Comparison of ENCODE assay signal across 19 cellular contexts in the genomic region with DNA sequence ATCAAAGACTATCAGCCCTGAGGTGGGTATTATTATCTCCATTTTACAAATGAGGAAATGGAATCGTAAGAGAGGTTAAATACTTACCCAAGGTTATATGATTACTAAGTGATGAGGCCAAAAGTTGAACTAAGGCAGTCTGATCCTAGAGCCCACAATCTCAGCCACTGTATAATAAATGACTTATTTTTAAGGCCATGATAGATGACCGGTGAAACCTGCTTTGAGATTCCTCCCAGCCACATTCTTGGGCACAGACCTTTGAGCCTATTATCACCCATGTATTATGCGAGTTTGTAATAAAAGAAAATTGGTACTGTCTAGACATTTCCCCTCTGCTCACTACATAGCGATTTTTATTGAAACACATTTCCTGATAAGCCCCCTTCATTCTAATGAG. TPM values are rescaled to one million over a fixed set of nuclear protein-coding genes. Genes with fewer than 3 reads are reported as not detected.
DNase-seq lines count a peak whose midpoint lies in the region; ATAC-seq, FAIRE-seq and TF ChIP-seq lines count a peak whose summit lies in the region.
"Had no signal": no experiment of that assay in that cellular context is flagged by ENCODE, and none has a peak within 500 bp of the region (broad histone marks: within the 10 kb centered on the region; RNA-seq: fewer than 3 reads in every experiment).

No MANE protein-coding gene starts in this region.

- H3K27ac ChIP-seq in heart left ventricle = no peak overlapping the region

- ATAC-seq in left colon (peak; percentile 26), heart left ventricle (no peak)
- ATAC-seq: GM23338 had no signal

- no peaks in the 10 kb centered on the region for H3K9me3 ChIP-seq in heart left ventricle
- H3K9me3 ChIP-seq: BE2C had no signal

- DNase-seq in RCC 7860 (ENCODE audit: low spot score) (peak; percentile 18), left colon (no peak), renal cortical epithelial cell (ENCODE audit: low read depth) (peak; percentile 42), dedifferentiated amniotic fluid mesenchymal stem cell (ENCODE audit: extremely low spot score) (no peak), heart left ventricle (no peak), NCI-H1105 treated with DMSO at 0.1 percent for 48 hours (lab: John Stamatoyannopoulos, UW) (no peak)
- no peak for DNase-seq in activated CD4-positive, CD25-positive, alpha-beta regulatory T cell (lab: John Stamatoyannopoulos, UW)
- DNase-seq: ACHN; BE2C; C1 segment of cervical spinal cord; CD4-positive, CD25-positive, alpha-beta regulatory T cell; CD8-positive, alpha-beta memory T cell; COR-L47; DMS79 treated with DMSO at 0.1 percent for 48 hours; GF-D8; HCEC 1CT had no signal

- peaks cover 0 to 3% (median 0%) of the 10 kb centered on the region in 9 donors for H3K36me3 ChIP-seq in heart left ventricle

- H3K27me3 ChIP-seq in heart left ventricle = no peaks in the 10 kb centered on the region
- H3K27me3 ChIP-seq: BE2C had no signal

- peak; percentile 86 for FAIRE-seq in RCC 7860 (lab: Jason Lieb, UNC)
- FAIRE-seq: H54 had no signal

- no peak overlapping the region for H3K4me3 ChIP-seq in heart left ventricle
- H3K4me3 ChIP-seq: GM23338 had no signal

- 92 to 96% (median 93%) methylated on average over 4 of the region's 4 CpGs for WGBS in heart left ventricle, 4 donors

- intact Hi-C loops in left colon (cut with DNase I, micrococcal nuclease) (no loop called here), heart left ventricle (cut with DNase I) (no loop called here)

- no peak for TF ChIP-seq CTCF in heart left ventricle (IDR thresholded peaks at IDR 0.05)

- no peaks in the 10 kb centered on the region for H3K4me1 ChIP-seq in heart left ventricle
- H3K4me1 ChIP-seq: BE2C had no signal

- no peak for TF ChIP-seq POLR2A in heart left ventricle (IDR thresholded peaks at IDR 0.05)

RNA-seq across cellular contexts. Expression of a gene that starts 37.4 kb away (rescaled TPM):
- total RNA-seq in left colon (1 to 10 TPM; 1.5 to 3.0 TPM), renal cortical epithelial cell (0.45 and 3.8 TPM in 2 replicates), heart left ventricle (1 to 10 TPM in 2 of 9 donors, under 1 TPM in 7; 0.13 to 1.5 (median 0.39) TPM)
- under 1 TPM; 0.11 to 0.15 TPM for polyA plus RNA-seq in heart left ventricle

RNA-seq across cellular contexts. Expression of a gene that starts 59.4 kb away (rescaled TPM):
- not detected for total RNA-seq in left colon
- total RNA-seq in renal cortical epithelial cell = not detected in 2 replicates
- not detected for total RNA-seq in heart left ventricle
- polyA plus RNA-seq in heart left ventricle = not detected
- total RNA-seq: CD4-positive, CD25-positive, alpha-beta regulatory T cell; CD8-positive, alpha-beta memory T cell; GM23338; HT-29 had no signal
- polyA plus RNA-seq: CD4-positive, CD25-positive, alpha-beta regulatory T cell; CD8-positive, alpha-beta memory T cell; GM23338 had no signal

Comparison
In these comparisons a context has a peak if more than half of its experiments do, and no peak if none do; other contexts are left out.
1. DNase-seq: peak in RCC 7860 (single experiment) and renal cortical epithelial cell (single experiment); none in left colon (0 of 2), dedifferentiated amniotic fluid mesenchymal stem cell (single experiment), heart left ventricle (0 of 5), activated CD4-positive, CD25-positive, alpha-beta regulatory T cell (0 of 4) and NCI-H1105 treated with DMSO at 0.1 percent for 48 hours (single experiment).